In the genomic region with DNA sequence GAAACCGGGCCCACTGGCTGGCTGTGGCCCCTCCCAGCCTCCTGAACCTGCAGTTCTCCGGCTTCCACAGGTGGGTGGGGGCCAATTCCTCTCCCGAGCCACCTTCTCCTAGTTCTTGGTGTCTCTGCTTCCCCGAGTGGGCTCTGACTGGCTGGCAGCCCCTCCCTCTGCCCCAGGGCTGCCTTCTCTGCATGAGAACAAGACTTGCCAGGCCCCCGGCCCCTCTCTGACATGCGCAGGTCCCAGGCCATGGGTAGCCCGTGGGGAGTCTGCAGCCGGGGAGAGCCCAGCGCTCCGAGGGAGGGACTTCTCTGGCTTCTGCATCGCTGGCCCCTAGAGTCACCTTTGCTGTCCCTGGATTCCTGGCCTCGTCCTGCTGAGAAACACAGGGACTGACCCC, we compare ENCODE assay signal across 6 cellular contexts.
"Had no signal": no experiment of that assay in that cellular context is flagged by ENCODE, and none has a peak within 500 bp of the region (broad histone marks: within the 10 kb centered on the region; RNA-seq: fewer than 3 reads in every experiment).

No MANE protein-coding gene starts in this region.

- DNase-seq: HFFc6, KBM-7 had no signal

- H3K9me3 ChIP-seq: HAP-1 had no signal

- H3K9ac ChIP-seq: KMS-11 had no signal

- H3K36me3 Mint-ChIP-seq: IgD-negative memory B cell had no signal

- H3K4me3 Mint-ChIP-seq: HFFc6, IgD-negative memory B cell had no signal

- H3K27ac Mint-ChIP-seq: HFFc6, IgD-negative memory B cell had no signal

- H3K27ac ChIP-seq: KMS-11 had no signal

- H3K4me2 ChIP-seq: KMS-11 had no signal

- H3K4me3 ChIP-seq: HAP-1 had no signal

- H3K4me1 Mint-ChIP-seq: IgD-negative memory B cell had no signal

- H3K36me3 ChIP-seq: HAP-1 had no signal

- ATAC-seq: HCT116 had no signal

- H3K27me3 Mint-ChIP-seq: IgD-negative memory B cell had no signal

- H3K4me1 ChIP-seq: HAP-1 had no signal
